In the genomic region with DNA sequence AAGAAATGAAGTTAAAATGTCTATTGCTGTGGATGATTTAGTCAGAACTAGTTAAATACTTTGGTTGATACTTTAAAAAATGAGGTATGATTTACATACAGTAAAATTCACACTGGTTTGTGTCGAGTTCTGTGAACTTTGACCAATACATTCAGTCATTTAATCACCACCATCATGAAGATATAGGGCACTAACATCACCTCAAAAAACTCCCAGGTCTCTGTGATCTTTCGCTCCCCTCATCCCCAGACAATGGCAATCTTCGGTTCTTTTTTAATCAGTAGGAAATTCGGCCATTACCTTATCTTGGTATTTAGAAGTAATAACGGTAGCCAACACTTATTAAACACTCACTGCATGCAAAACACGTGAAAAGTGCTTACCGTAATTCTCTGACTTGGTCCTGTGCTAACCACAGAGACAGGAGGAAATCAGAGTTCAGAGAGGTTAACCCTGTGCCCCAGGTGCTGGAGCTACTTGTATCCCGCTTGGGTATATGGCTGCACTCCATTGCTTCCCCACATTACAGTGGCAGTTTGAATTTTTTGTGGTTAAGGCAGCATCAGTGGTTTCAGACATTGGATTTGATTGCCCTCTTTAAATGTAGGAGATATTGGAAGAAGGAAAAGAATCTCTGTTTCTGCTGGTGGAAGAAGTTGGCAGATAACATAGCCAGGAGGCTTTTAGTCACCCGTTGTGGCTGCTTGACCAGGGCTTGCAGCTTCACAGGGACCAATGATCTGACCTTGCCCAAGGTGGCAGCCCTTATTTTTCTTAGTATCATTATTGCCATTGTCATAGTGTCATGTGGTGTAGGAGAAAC, we compare ENCODE assay signal across 8 cellular contexts. TPM values are rescaled to one million over a fixed set of nuclear protein-coding genes. Genes with fewer than 3 reads are reported as not detected.
A peak's percentile ranks its signal among the peaks of the same experiment; 100 is the strongest.
DNase-seq lines count a peak whose midpoint lies in the region; ATAC-seq and TF ChIP-seq lines count a peak whose summit lies in the region.

No MANE protein-coding gene starts in this region.

- H3K4me3 ChIP-seq in Panc1 (ENCODE audit: low read depth in 2 of 2, low read length in 2 of 2) = peak overlapping the region; percentile 2 to 44; a peak in 2 of 4 replicates
- H3K4me3 ChIP-seq in naive thymus-derived CD4-positive, alpha-beta T cell (ENCODE audit: low read length) = peak overlapping the region; percentile 91

- CTCF ChIA-PET in Panc1 (lab: Charles Lee) (no interaction called here), MCF 10A (lab: Yijun Ruan, JAX) (interaction anchor here (0.6 to 1.2 kb wide), 2 partner anchors 142 to 556 kb away, joined by 3 to 4 read pairs; no protein-coding TSS in a partner anchor)
- CTCF ChIA-PET in naive thymus-derived CD4-positive, alpha-beta T cell (lab: Charles Lee) = interaction anchor here (1.4 kb wide), 1 partner anchor 12 kb away, joined by 5 read pairs; no protein-coding TSS in a partner anchor

- ATAC-seq in GM18867 (IDR thresholded peaks at IDR 0.05; ENCODE audit: unreplicated experiment) (peak; percentile 52), HG02588 (IDR thresholded peaks at IDR 0.05; ENCODE audit: unreplicated experiment) (peak; percentile 45), Panc1 (peak; percentile 57; the same call in 1 of the 2 replicates)
- ATAC-seq in naive thymus-derived CD4-positive, alpha-beta T cell = peak; percentile 43

- BruUV-seq in Panc1 (replicated peaks; lab: Mats Ljungman, UMichigan) (no TSS peak), MCF 10A (replicated peaks; lab: Mats Ljungman, UMichigan) (no TSS peak)

- H3K4me3 Mint-ChIP-seq in naive thymus-derived CD4-positive, alpha-beta T cell = peak overlapping the region; percentile 92 to 99 (median 97)
- no peak overlapping the region for H3K4me3 Mint-ChIP-seq in MCF 10A (ENCODE audit: unreplicated experiment)

- TF ChIP-seq CTCF in Panc1 (IDR thresholded peaks at IDR 0.05) (no peak), MCF 10A (IDR thresholded peaks at IDR 0.05; ENCODE audit: unreplicated experiment) (no peak)

- DNase-seq in Panc1 (ENCODE audit: low read depth, low spot score) (no peak), AML-193 (lab: John Stamatoyannopoulos, UW) (no peak), MCF 10A (ENCODE audit: unreplicated experiment) (no peak), cortex of kidney (lab: John Stamatoyannopoulos, UW) (no peak), NCI-H2081 treated with DMSO at 0.1 percent for 48 hours (lab: John Stamatoyannopoulos, UW) (no peak)
- DNase-seq in naive thymus-derived CD4-positive, alpha-beta T cell = peak in 5 of 9 donors; percentile 23 to 48 (median 38)

- peaks cover 0 to 26% (median 0%) of the 10 kb centered on the region in 5 donors for H3K36me3 Mint-ChIP-seq in naive thymus-derived CD4-positive, alpha-beta T cell
- no peaks in the 10 kb centered on the region for H3K36me3 Mint-ChIP-seq in MCF 10A (ENCODE audit: insufficient read depth, unreplicated experiment)

- peaks cover 61 to 73% (median 72%) of the 10 kb centered on the region in 7 donors for H3K4me1 Mint-ChIP-seq in naive thymus-derived CD4-positive, alpha-beta T cell
- no peaks in the 10 kb centered on the region for H3K4me1 Mint-ChIP-seq in MCF 10A (ENCODE audit: insufficient read depth, unreplicated experiment)

- peaks cover 6% of the 10 kb centered on the region for H3K4me1 ChIP-seq in Panc1 (ENCODE audit: control insufficient read depth, insufficient read depth, low read length)
- H3K4me1 ChIP-seq in naive thymus-derived CD4-positive, alpha-beta T cell (ENCODE audit: control insufficient read depth in 2 of 2, insufficient read depth in 2 of 2, low read length in 2 of 2) = peaks cover 53 to 57% of the 10 kb centered on the region in 2 donors

- H3K27me3 ChIP-seq in Panc1 (ENCODE audit: control insufficient read depth, insufficient read depth, low read length) = no peaks in the 10 kb centered on the region; the same call in 1 of the 2 replicates
- no peaks in the 10 kb centered on the region for H3K27me3 ChIP-seq in naive thymus-derived CD4-positive, alpha-beta T cell (ENCODE audit: control insufficient read depth in 2 of 2, insufficient read depth in 2 of 2, low read length in 2 of 2)

- in situ Hi-C loops in Panc1 (cut with HindIII; ENCODE audit: low pct_unique_long_range_greater_than_20kb, low sequenced_read_pairs) = no loop called here

- no peaks in the 10 kb centered on the region for H3K36me3 ChIP-seq in Panc1 (ENCODE audit: control insufficient read depth, insufficient read depth, low read length)
- H3K36me3 ChIP-seq in naive thymus-derived CD4-positive, alpha-beta T cell (ENCODE audit: control insufficient read depth in 2 of 3, insufficient read depth in 3 of 3, low read length in 3 of 3) = peaks cover 0 to 11% (median 0%) of the 10 kb centered on the region in 3 experiments

- H3K27ac ChIP-seq in Panc1 (ENCODE audit: low read length) = peak overlapping the region; percentile 57
- peak overlapping the region; percentile 78 for H3K27ac ChIP-seq in naive thymus-derived CD4-positive, alpha-beta T cell (ENCODE audit: low read depth, low read length)

- no peaks in the 10 kb centered on the region for H3K9me3 Mint-ChIP-seq in naive thymus-derived CD4-positive, alpha-beta T cell
- no peaks in the 10 kb centered on the region for H3K9me3 Mint-ChIP-seq in MCF 10A (ENCODE audit: unreplicated experiment)

- no peaks in the 10 kb centered on the region for H3K27me3 Mint-ChIP-seq in naive thymus-derived CD4-positive, alpha-beta T cell
- peaks cover 68% of the 10 kb centered on the region for H3K27me3 Mint-ChIP-seq in MCF 10A (ENCODE audit: insufficient read depth, unreplicated experiment)

- POLR2A ChIA-PET in Panc1 (lab: Charles Lee) = no interaction called here
- POLR2A ChIA-PET in naive thymus-derived CD4-positive, alpha-beta T cell (lab: Charles Lee) = interaction anchor here (0.6 to 7.0 kb wide), 5 partner anchors 15 to 607 kb away, joined by 3 to 87 read pairs (median 6); no protein-coding TSS in a partner anchor
- POLR2A ChIA-PET in MCF 10A (lab: Yijun Ruan, JAX) = interaction anchor here (0.6 kb wide), 1 partner anchor 713 kb away, joined by 3 read pairs; no protein-coding TSS in a partner anchor

- H3K9me3 ChIP-seq in Panc1 (ENCODE audit: control insufficient read depth, insufficient read depth, low read depth, low read length) = no peaks in the 10 kb centered on the region
- no peaks in the 10 kb centered on the region for H3K9me3 ChIP-seq in naive thymus-derived CD4-positive, alpha-beta T cell (ENCODE audit: control insufficient read depth in 2 of 3, low read length in 3 of 3)

- intact Hi-C loops in Panc1 (cut with micrococcal nuclease; ENCODE audit: unreplicated experiment) (loop anchor here (5.0 to 10.0 kb wide), 2 partner anchors 143 to 284 kb away; partner anchors contain the start of gene DAZL), MCF 10A (cut with micrococcal nuclease) (no loop called here)
- intact Hi-C loops in naive thymus-derived CD4-positive, alpha-beta T cell (cut with micrococcal nuclease) = loop anchor here (1.0 to 10.0 kb wide), 14 partner anchors 8 to 1546 kb away; partner anchors contain the start of genes OXNAD1 (in 1 of the 2) and SATB1 (in 1 of the 2)

- H3K27ac Mint-ChIP-seq in naive thymus-derived CD4-positive, alpha-beta T cell = peak overlapping the region; percentile 90 to 99 (median 95)
- no peak overlapping the region for H3K27ac Mint-ChIP-seq in MCF 10A (ENCODE audit: low read depth, unreplicated experiment)

RNA-seq across cellular contexts. Expression of gene PLCL2, which starts 4.2 kb away (rescaled TPM):
- total RNA-seq in Panc1 (2021; ENCODE audit: unreplicated experiment) (3.0 TPM), MCF 10A (2022) (0.17 and 0.51 TPM in 2 replicates)
- polyA plus RNA-seq in Panc1 (2012; ENCODE audit: insufficient read length) = 1.8 TPM
- total RNA-seq in naive thymus-derived CD4-positive, alpha-beta T cell = 10 to 100 TPM; 48.9 to 77.0 (median 60.5) TPM
- 10 to 100 TPM; 64.1 to 90.8 TPM for polyA plus RNA-seq in naive thymus-derived CD4-positive, alpha-beta T cell

Comparison
In these comparisons a context has a peak if more than half of its experiments do, and no peak if none do; other contexts are left out.
1. DNase-seq: peak in naive thymus-derived CD4-positive, alpha-beta T cell (5 of 9); none in Panc1 (single experiment), AML-193 (0 of 2), MCF 10A (single experiment), cortex of kidney (single experiment) and NCI-H2081 treated with DMSO at 0.1 percent for 48 hours (single experiment).
2. RNA of gene PLCL2, which starts 4.2 kb away (total RNA-seq): 48.9 to 77.0 TPM in naive thymus-derived CD4-positive, alpha-beta T cell; 3.0 TPM in Panc1 (single experiment) and 0.17 to 0.51 TPM in MCF 10A; every median in the first group is over 10 times any median in the second.
3. Peak in every context shown above with its lines, with median percentiles within 50 percentile points of each other: ATAC-seq.